Comparison of ENCODE assay signal across 8 cellular contexts in the genomic region with DNA sequence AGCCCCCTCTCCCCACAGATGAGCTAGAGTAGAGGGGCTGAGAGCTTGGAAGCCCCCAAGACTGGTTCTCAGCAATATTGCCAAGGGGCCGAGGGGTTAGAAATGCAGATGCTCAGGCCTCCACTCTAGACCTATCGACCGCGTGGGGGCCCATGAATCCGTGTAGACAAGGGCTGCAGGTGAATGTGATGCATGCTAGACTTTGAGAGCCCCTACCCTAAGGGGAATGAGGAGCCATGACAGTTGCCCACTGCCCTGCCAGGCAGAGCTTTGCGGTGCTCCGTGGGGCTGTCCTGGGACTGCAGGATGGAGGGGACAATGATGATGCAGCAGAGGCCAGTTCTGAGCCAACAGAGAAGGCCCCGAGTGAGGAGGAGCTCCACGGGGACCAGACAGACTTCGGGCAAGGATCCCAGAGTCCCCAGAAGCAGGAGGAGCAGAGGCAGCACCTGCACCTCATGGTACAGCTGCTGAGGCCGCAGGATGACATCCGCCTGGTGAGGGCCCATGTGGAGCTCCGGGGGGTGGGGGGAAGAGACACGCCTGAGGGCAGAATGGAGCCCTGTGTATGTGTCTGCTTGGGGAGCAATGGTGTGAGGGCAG. TPM values are rescaled to one million over a fixed set of nuclear protein-coding genes. Genes with fewer than 3 reads are reported as not detected.
DNase-seq lines count a peak whose midpoint lies in the region; ATAC-seq and TF ChIP-seq lines count a peak whose summit lies in the region.

No MANE protein-coding gene starts in this region.

- H3K4me3 Mint-ChIP-seq in Calu3 (ENCODE audit: low read depth, unreplicated experiment) (peak overlapping the region; percentile 70), T-cell (peak overlapping the region; percentile 58 to 67 (median 61))

- peaks cover 0 to 48% of the 10 kb centered on the region in 2 donors for H3K36me3 ChIP-seq in psoas muscle (ENCODE audit: insufficient read depth in 1 of 2, low read depth in 1 of 2)

- H3K27ac Mint-ChIP-seq in Calu3 (ENCODE audit: unreplicated experiment) (no peak overlapping the region), T-cell (peak overlapping the region; percentile 66 to 80)

- H3K36me3 Mint-ChIP-seq in Calu3 (ENCODE audit: insufficient read depth, unreplicated experiment) (peaks cover 65% of the 10 kb centered on the region), T-cell (peaks cover 9% of the 10 kb centered on the region)

- WGBS in psoas muscle, 3 donors: 75 to 80% (median 75%) methylated on average over 14 of the region's 14 CpGs

- no peaks in the 10 kb centered on the region for H3K9me3 ChIP-seq in psoas muscle

- H3K27ac ChIP-seq in psoas muscle: no peak overlapping the region

- H3K27me3 Mint-ChIP-seq in Calu3 (ENCODE audit: unreplicated experiment) (no peaks in the 10 kb centered on the region), T-cell (no peaks in the 10 kb centered on the region)

- H3K9me3 Mint-ChIP-seq in Calu3 (ENCODE audit: low read depth, unreplicated experiment): no peaks in the 10 kb centered on the region
- H3K9me3 Mint-ChIP-seq in T-cell: no peaks in the 10 kb centered on the region

- no peak for ATAC-seq in T-cell (replicated peaks in 1 of 4)
- ATAC-seq in psoas muscle: no peak
- ATAC-seq in HG02973 (IDR thresholded peaks at IDR 0.05; ENCODE audit: unreplicated experiment): no peak

- no peaks in the 10 kb centered on the region for H3K27me3 ChIP-seq in psoas muscle (ENCODE audit: insufficient read depth in 3 of 3, low read length in 2 of 3)

- H3K4me1 Mint-ChIP-seq in Calu3 (ENCODE audit: low read depth, unreplicated experiment): peaks cover 10% of the 10 kb centered on the region
- H3K4me1 Mint-ChIP-seq in T-cell: peaks cover 6 to 21% (median 18%) of the 10 kb centered on the region in 3 donors

- peaks cover 27% of the 10 kb centered on the region for H3K4me1 ChIP-seq in psoas muscle

- POLR2A ChIA-PET in T-cell (lab: Charles Lee): no interaction called here

- no TSS peak for BruUV-seq in Calu3 (replicated peaks; lab: Mats Ljungman, UMichigan)

- DNase-seq in Calu3: no peak
- peak in 1 of 34 experiments; percentile 10 for DNase-seq in T-cell
- no peak for DNase-seq in foreskin fibroblast
- no peak for DNase-seq in psoas muscle
- no peak for DNase-seq in Ammon's horn (ENCODE audit: low spot score)
- no peak for DNase-seq in UCSD-AML1 (lab: John Stamatoyannopoulos, UW; ENCODE audit: unreplicated experiment)
- no peak for DNase-seq in effector CD8-positive, alpha-beta T cell (lab: John Stamatoyannopoulos, UW)

- intact Hi-C loops in Calu3 (cut with micrococcal nuclease; ENCODE audit: unreplicated experiment) (loop anchor here (5.0 kb wide), 1 partner anchor 157 kb away; no protein-coding TSS in a partner anchor), psoas muscle (cut with DNase I) (loop anchor here in 1 of 2 donors (5.0 kb wide), 1 partner anchor 37 kb away; the partner anchor contains the start of gene GRK2)

- no peak for TF ChIP-seq CTCF in Calu3 (IDR thresholded peaks at IDR 0.05; ENCODE audit: unreplicated experiment)
- TF ChIP-seq CTCF in foreskin fibroblast (IDR thresholded peaks at IDR 0.05; ENCODE audit: low read depth, low read length): no peak
- TF ChIP-seq CTCF in psoas muscle (IDR thresholded peaks at IDR 0.05): no peak

- peak overlapping the region; percentile 69 to 72 for H3K4me3 ChIP-seq in foreskin fibroblast (ENCODE audit: low read depth in 1 of 2, low read length in 2 of 2)
- H3K4me3 ChIP-seq in psoas muscle: peak overlapping the region; percentile 97

- CTCF ChIA-PET in Calu3 (lab: Charles Lee): interaction anchor here (0.6 to 2.7 kb wide), 5 partner anchors 8 to 77 kb away, joined by 3 to 15 read pairs (median 3); partner anchors contain the start of gene ANKRD13D
- CTCF ChIA-PET in T-cell (lab: Charles Lee): no interaction called here

RNA-seq across cellular contexts. Expression of gene SSH3, which starts 1.3 kb away (rescaled TPM):
- total RNA-seq in Calu3 (2022) (73.0 and 84.3 TPM in 2 replicates), T-cell (10 to 100 TPM; 11.5 to 30.9 (median 26.7) TPM), psoas muscle (10 to 100 TPM in 1 of 4 donors, 1 to 10 TPM in 3; 3.7 to 10.1 (median 6.9) TPM)
- polyA plus RNA-seq in psoas muscle: 1 to 10 TPM; 3.0 to 5.0 (median 4.2) TPM

RNA-seq across cellular contexts. Expression of gene ANKRD13D, which starts 15.5 kb away (rescaled TPM):
- total RNA-seq in Calu3 (2022) (50.8 and 58.5 TPM in 2 replicates), T-cell (100 to 1,000 TPM; 150 to 249 (median 237) TPM), psoas muscle (1 to 10 TPM; 4.1 to 8.6 (median 7.8) TPM)
- polyA plus RNA-seq in psoas muscle: 1 to 10 TPM; 4.6 to 7.0 (median 5.9) TPM

RNA-seq across cellular contexts. Expression of gene GRK2, which starts 38.3 kb away (rescaled TPM):
- total RNA-seq in Calu3 (2022) (69.8 and 71.3 TPM in 2 replicates), T-cell (100 to 1,000 TPM; 267 to 394 (median 382) TPM), psoas muscle (10 to 100 TPM; 41.7 to 46.8 (median 46.1) TPM)
- polyA plus RNA-seq in psoas muscle: 10 to 100 TPM; 37.3 to 56.8 (median 46.2) TPM

RNA-seq across cellular contexts. Expression of gene POLD4, which starts 48.7 kb away (rescaled TPM):
- total RNA-seq in Calu3 (2022) (95.1 and 119 TPM in 2 replicates), T-cell (100 to 1,000 TPM in 2 of 5 donors, 10 to 100 TPM in 3; 55.1 to 107 (median 98.0) TPM), psoas muscle (10 to 100 TPM; 31.8 to 89.8 (median 56.1) TPM)
- polyA plus RNA-seq in psoas muscle: 10 to 100 TPM; 72.6 to 74.9 (median 73.3) TPM
